Comparison of ENCODE assay signal across 19 cellular contexts in the genomic region with DNA sequence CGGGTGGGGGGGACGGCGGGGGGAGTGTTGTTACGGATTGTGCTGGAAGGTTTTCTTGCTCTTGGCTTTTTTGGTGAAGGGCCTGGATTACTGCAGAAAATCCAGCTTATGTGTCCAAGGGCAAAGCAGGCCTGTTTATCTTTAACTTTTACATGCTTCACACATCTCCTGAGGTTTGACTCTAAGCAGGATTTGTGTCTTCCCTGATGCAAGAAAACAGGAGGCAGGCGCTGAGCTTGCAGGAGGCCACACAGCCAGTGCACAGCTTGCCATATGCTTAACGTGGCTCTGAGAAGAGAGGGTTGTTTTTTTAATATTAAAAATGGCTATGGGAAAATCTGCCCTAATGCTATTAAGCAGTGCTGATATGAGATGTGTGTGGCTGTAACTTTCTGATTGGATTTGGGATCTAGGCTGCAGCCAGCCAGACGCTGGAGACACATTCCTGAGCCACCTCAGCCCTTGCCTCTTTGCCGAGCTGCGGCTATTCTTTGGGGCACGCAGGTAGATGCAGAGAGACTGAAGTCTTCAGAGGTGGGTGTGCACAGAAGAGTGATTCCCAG. TPM values are rescaled to one million over a fixed set of nuclear protein-coding genes. Genes with fewer than 3 reads are reported as not detected.
DNase-seq lines count a peak whose midpoint lies in the region; ATAC-seq, FAIRE-seq and TF ChIP-seq lines count a peak whose summit lies in the region.
"Had no signal": no experiment of that assay in that cellular context is flagged by ENCODE, and none has a peak within 500 bp of the region (broad histone marks: within the 10 kb centered on the region; RNA-seq: fewer than 3 reads in every experiment).

No MANE protein-coding gene starts in this region.

- FAIRE-seq in GM12891 (lab: Jason Lieb, UNC): no peak
- FAIRE-seq: H1 had no signal

- in situ Hi-C loops in G401 (cut with HindIII; ENCODE audit: low sequenced_read_pairs): no loop called here

- POLR2A ChIA-PET in MCF 10A (lab: Yijun Ruan, JAX) (no interaction called here), T-cell (lab: Charles Lee) (no interaction called here)

- DNase-seq in G401 (ENCODE audit: low spot score) (peak; percentile 45), NCI-H82 (lab: John Stamatoyannopoulos, UW) (peak; percentile 99), fibroblast of the aortic adventitia (ENCODE audit: low read depth) (peak; percentile 17), retinal pigment epithelial cell (ENCODE audit: low read depth) (peak; percentile 12), GM12891 (ENCODE audit: insufficient read length, low spot score) (no peak), MCF 10A (ENCODE audit: unreplicated experiment) (no peak), COR-L47 (lab: John Stamatoyannopoulos, UW) (no peak), T-cell (no peak)
- DNase-seq: AML-193; CD4-positive, CD25-positive, alpha-beta regulatory T cell; HFFc6; Karpas-422; NCI-H1417 treated with DMSO at 0.1 percent for 48 hours; NCI-H2081; NCI-H226; NCI-H69 had no signal

- H3K9me3 Mint-ChIP-seq in MCF 10A (ENCODE audit: unreplicated experiment) (no peaks in the 10 kb centered on the region), T-cell (no peaks in the 10 kb centered on the region)
- H3K9me3 Mint-ChIP-seq: HFFc6 had no signal

- TF ChIP-seq POLR2A in GM12891 (IDR thresholded peaks at IDR 0.05; ENCODE audit: low read depth, low read length): no peak

- H3K4me3 Mint-ChIP-seq in MCF 10A (ENCODE audit: unreplicated experiment) (no peak overlapping the region), T-cell (no peak overlapping the region)
- H3K4me3 Mint-ChIP-seq: CD4-positive, CD25-positive, alpha-beta regulatory T cell; HFFc6 had no signal

- no peaks in the 10 kb centered on the region for H3K27me3 Mint-ChIP-seq in MCF 10A (ENCODE audit: insufficient read depth, unreplicated experiment)
- peaks cover 23 to 48% of the 10 kb centered on the region in 2 donors for H3K27me3 Mint-ChIP-seq in T-cell

- ATAC-seq in T-cell (replicated peaks in 1 of 4): no peak
- ATAC-seq: A549 had no signal

- intact Hi-C loops in MCF 10A (cut with micrococcal nuclease): no loop called here

- H3K36me3 Mint-ChIP-seq in MCF 10A (ENCODE audit: insufficient read depth, unreplicated experiment) (no peaks in the 10 kb centered on the region), T-cell (no peaks in the 10 kb centered on the region)
- H3K36me3 Mint-ChIP-seq: CD4-positive, CD25-positive, alpha-beta regulatory T cell had no signal

- no TSS peak for BruUV-seq in MCF 10A (replicated peaks; lab: Mats Ljungman, UMichigan)

- H3K4me3 ChIP-seq in fibroblast of the aortic adventitia (ENCODE audit: low read depth, low read length) (no peak overlapping the region), retinal pigment epithelial cell (ENCODE audit: low read length) (no peak overlapping the region)
- H3K4me3 ChIP-seq: A549, SK-N-MC had no signal

- CTCF ChIA-PET in MCF 10A (lab: Yijun Ruan, JAX): no interaction called here
- CTCF ChIA-PET in T-cell (lab: Charles Lee): no interaction called here

- H3K27ac Mint-ChIP-seq in MCF 10A (ENCODE audit: low read depth, unreplicated experiment) (no peak overlapping the region), T-cell (no peak overlapping the region)
- H3K27ac Mint-ChIP-seq: CD4-positive, CD25-positive, alpha-beta regulatory T cell; HFFc6 had no signal

- TF ChIP-seq CTCF in fibroblast of the aortic adventitia (IDR thresholded peaks at IDR 0.05; ENCODE audit: insufficient read depth, low read length): no peak
- no peak for TF ChIP-seq CTCF in retinal pigment epithelial cell (conservative IDR thresholded peaks at IDR 0.05; ENCODE audit: low read depth, low read length)
- no peak for TF ChIP-seq CTCF in MCF 10A (IDR thresholded peaks at IDR 0.05; ENCODE audit: unreplicated experiment)

- H3K4me1 Mint-ChIP-seq in MCF 10A (ENCODE audit: insufficient read depth, unreplicated experiment) (peaks cover 8% of the 10 kb centered on the region), T-cell (no peaks in the 10 kb centered on the region)
- H3K4me1 Mint-ChIP-seq: CD4-positive, CD25-positive, alpha-beta regulatory T cell had no signal

TF ChIP-seq in GM12891, 5 proteins besides CTCF, POLR2A, EP300 and RAD21:
- TF ChIP-seq SPI1 (IDR thresholded peaks at IDR 0.05; ENCODE audit: low read depth, low read length): no peak
- TF ChIP-seq POU2F2 (IDR thresholded peaks at IDR 0.05; ENCODE audit: low read depth, low read length): no peak
- TF ChIP-seq TAF1 (IDR thresholded peaks at IDR 0.05; ENCODE audit: low read depth, low read length): no peak
- TF ChIP-seq PAX5 (IDR thresholded peaks at IDR 0.05; ENCODE audit: insufficient read depth, low read length, severe bottlenecking): no peak
- no peak for TF ChIP-seq POLR2AphosphoS5 (IDR thresholded peaks at IDR 0.05; ENCODE audit: low read depth, low read length)

RNA-seq across cellular contexts. Expression of a gene that starts 20.4 kb away (rescaled TPM):
- 25.9 and 27.7 TPM in 2 replicates for total RNA-seq in G401 (2014; rRNA removed; shearing (Covaris generic))
- total RNA-seq in fibroblast of the aortic adventitia (ENCODE audit: low replicate concordance): 30.0 and 36.2 TPM in 2 replicates
- polyA plus RNA-seq in GM12891 (2012; ENCODE audit: low read depth, missing spikeins): 9.2 TPM
- total RNA-seq in MCF 10A (2022): 41.3 and 46.6 TPM in 2 replicates
- 10 to 100 TPM; 59.4 to 76.8 (median 71.4) TPM for total RNA-seq in T-cell

RNA-seq across cellular contexts. Expression of a gene that starts 47.8 kb away (rescaled TPM):
- total RNA-seq in G401 (2014; rRNA removed; shearing (Covaris generic)): 0.07 and 0.12 TPM in 2 replicates
- total RNA-seq in fibroblast of the aortic adventitia (ENCODE audit: low replicate concordance): 0.57 and 191 TPM in 2 replicates
- polyA plus RNA-seq in GM12891 (2012; ENCODE audit: low read depth, missing spikeins): 0.05 TPM
- not detected in 2 replicates for total RNA-seq in MCF 10A (2022)
- under 1 TPM; 0.13 to 0.67 (median 0.33) TPM for total RNA-seq in T-cell

Comparison
In these comparisons a context has a peak if more than half of its experiments do, and no peak if none do; other contexts are left out.
1. DNase-seq: peak in G401 (single experiment), NCI-H82 (single experiment), fibroblast of the aortic adventitia (single experiment) and retinal pigment epithelial cell (single experiment); none in GM12891 (single experiment), MCF 10A (single experiment), COR-L47 (single experiment) and T-cell (0 of 34).